ENCODE assay signal across 9 cellular contexts in genomic region chr10:86523348-86523747, GRCh38. TPM values are rescaled to one million over a fixed set of nuclear protein-coding genes. Genes with fewer than 3 reads are reported as not detected.
DNase-seq lines count a peak whose midpoint lies in the region; ATAC-seq and TF ChIP-seq lines count a peak whose summit lies in the region.
"Had no signal": no experiment of that assay in that cellular context is flagged by ENCODE, and none has a peak within 500 bp of the region (broad histone marks: within the 10 kb centered on the region; RNA-seq: fewer than 3 reads in every experiment).

No MANE protein-coding gene starts in this region.

- no CpG with 5 or more reads among the region's 1 CpG for whole genome bisulfite sequencing in H9 (ENCODE audit: extremely low coverage, insufficient read length, low lambda C conversion rate)
- 57 to 74% methylated on average over 1 of the region's 1 CpG for WGBS in esophagus squamous epithelium, 2 donors

- H2BK120ac ChIP-seq in H9 (ENCODE audit: low read depth, low read length, poor library complexity, severe bottlenecking) = no peak overlapping the region

- H3K27ac ChIP-seq in H9 (ENCODE audit: insufficient read length, low read depth, low read length) (no peak overlapping the region), iPS-20b (ENCODE audit: low read length) (no peak overlapping the region), esophagus squamous epithelium (no peak overlapping the region)
- H3K27ac ChIP-seq: adrenal gland had no signal

- CTCF ChIA-PET in WTC11 (lab: Charles Lee) = interaction anchor here (1.0 to 1.8 kb wide), 2 partner anchors 62 to 64 kb away, joined by 5 to 6 read pairs; no protein-coding TSS in a partner anchor

- H3K27me3 ChIP-seq in H9 (ENCODE audit: insufficient read depth, low read length) (no peaks in the 10 kb centered on the region), iPS-20b (ENCODE audit: insufficient read depth, low read length) (peaks cover 7% of the 10 kb centered on the region; the same call in 1 of the 2 replicates), esophagus squamous epithelium (no peaks in the 10 kb centered on the region)
- H3K27me3 ChIP-seq: adrenal gland had no signal

- TF ChIP-seq CTCF in AG09319 (IDR thresholded peaks at IDR 0.05; ENCODE audit: low read depth, low read length) (peak; percentile 20), H9 (conservative IDR thresholded peaks at IDR 0.05) (peak; percentile 59), WTC11 (IDR thresholded peaks at IDR 0.05) (no peak), esophagus squamous epithelium (IDR thresholded peaks at IDR 0.05) (peak in 2 of 6 experiments; percentile 12 to 15)

- no peaks in the 10 kb centered on the region for H3K79me1 ChIP-seq in H9 (ENCODE audit: insufficient read depth, low read depth, low read length, poor library complexity, severe bottlenecking)

- H3K4ac ChIP-seq in H9 (ENCODE audit: low read depth, low read length) = no peak overlapping the region

- no peak overlapping the region for H2BK20ac ChIP-seq in H9 (ENCODE audit: low read depth, low read length, poor library complexity, severe bottlenecking)

- H3K23me2 ChIP-seq in H9 (ENCODE audit: insufficient read length, low read depth, low read length, poor library complexity, severe bottlenecking) = peaks cover 7% of the 10 kb centered on the region

- H3T11ph ChIP-seq in H9 (ENCODE audit: low read length) = no peak overlapping the region

- H3K23ac ChIP-seq in H9 (ENCODE audit: insufficient read length, low read depth, low read length) = no peak overlapping the region

- H4K91ac ChIP-seq in H9 (ENCODE audit: insufficient read length, low read depth, low read length) = no peak overlapping the region

- H3K27ac Mint-ChIP-seq in H9 (no peak overlapping the region), WTC11 (no peak overlapping the region)

- H2BK15ac ChIP-seq in H9 (ENCODE audit: low read depth, low read length) = no peak overlapping the region

- H3K9ac ChIP-seq in H9 (ENCODE audit: extremely low read depth, insufficient read length, low read length) = no peak overlapping the region
- H3K9ac ChIP-seq in iPS-20b (ENCODE audit: low read depth, low read length) = no peak overlapping the region

- no peak for TF ChIP-seq POLR2A in esophagus squamous epithelium (IDR thresholded peaks at IDR 0.05)

- H2BK5ac ChIP-seq in H9 (ENCODE audit: insufficient read length, low read length) = no peak overlapping the region

- H3K4me1 Mint-ChIP-seq in H9 (peaks cover 22 to 39% of the 10 kb centered on the region in 2 experiments), WTC11 (peaks cover 31% of the 10 kb centered on the region)

- H3K9me3 ChIP-seq in H9 (ENCODE audit: control insufficient read depth, low read depth, low read length) (no peaks in the 10 kb centered on the region), iPS-20b (ENCODE audit: insufficient read depth, low read depth, low read length) (no peaks in the 10 kb centered on the region), esophagus squamous epithelium (no peaks in the 10 kb centered on the region)
- H3K9me3 ChIP-seq: adrenal gland had no signal

- H3K9me3 Mint-ChIP-seq in H9 (no peaks in the 10 kb centered on the region), WTC11 (no peaks in the 10 kb centered on the region)

- POLR2A ChIA-PET in WTC11 (lab: Charles Lee) = no interaction called here

- no peak overlapping the region for H3K18ac ChIP-seq in H9 (ENCODE audit: insufficient read length, low read depth, low read length)

- H3K4me2 ChIP-seq in H9 (ENCODE audit: insufficient read depth, insufficient read length, low read length) = peak overlapping the region; percentile 17

- peak overlapping the region; percentile 98 for H3K4me3 ChIP-seq in iPS-20b (ENCODE audit: low read length)
- no peak overlapping the region for H3K4me3 ChIP-seq in esophagus squamous epithelium

- peak overlapping the region; percentile 92 to 98 for H3K4me3 Mint-ChIP-seq in H9
- H3K4me3 Mint-ChIP-seq in WTC11 = peak overlapping the region; percentile 88

- no peak overlapping the region for H2AK5ac ChIP-seq in H9 (ENCODE audit: insufficient read length, low read length)

- no peaks in the 10 kb centered on the region for H4K20me1 ChIP-seq in H9 (ENCODE audit: control insufficient read depth, insufficient read depth, insufficient read length)

- peaks cover 18% of the 10 kb centered on the region for H3K79me2 ChIP-seq in H9 (ENCODE audit: insufficient read depth, low read length)

- no peak overlapping the region for H4K5ac ChIP-seq in H9 (ENCODE audit: insufficient read length, low read depth, low read length)

- no peak overlapping the region for H4K8ac ChIP-seq in H9 (replicated peaks; ENCODE audit: insufficient read length, low read depth, low read length)

- H3K27me3 Mint-ChIP-seq in H9 (ENCODE audit: low read depth) (no peaks in the 10 kb centered on the region), WTC11 (ENCODE audit: low read depth) (no peaks in the 10 kb centered on the region)

- H2AFZ ChIP-seq in H9 (ENCODE audit: low read length) = no peak overlapping the region

- H3K36me3 ChIP-seq in iPS-20b (ENCODE audit: insufficient read depth, low read depth, low read length) (0 out of 2 replicates have a peak, but pooled peaks cover 6% of the 10 kb centered on the region), esophagus squamous epithelium (peaks cover 0 to 2% (median 0%) of the 10 kb centered on the region in 3 donors)
- H3K36me3 ChIP-seq: adrenal gland had no signal

- ATAC-seq in WTC11 (no peak), HG03097 (IDR thresholded peaks at IDR 0.05; ENCODE audit: low FRiP score, unreplicated experiment) (no peak), GM21786 (IDR thresholded peaks at IDR 0.05; ENCODE audit: unreplicated experiment) (no peak)

- H2BK12ac ChIP-seq in H9 (ENCODE audit: insufficient read length, low read depth, low read length) = no peak overlapping the region

- DNase-seq in AG09319 (ENCODE audit: extremely low read depth, low read depth) (no peak), H9 (no peak), WTC11 (ENCODE audit: low spot score) (no peak), DMS153 (lab: John Stamatoyannopoulos, UW) (no peak), esophagus squamous epithelium (lab: John Stamatoyannopoulos, UW) (no peak)

- H3K4me1 ChIP-seq in H9 (ENCODE audit: insufficient read depth, low read length) = peaks cover 2% of the 10 kb centered on the region; the same call in 1 of the 2 replicates
- peaks cover 13% of the 10 kb centered on the region; the same call in 1 of the 2 replicates for H3K4me1 ChIP-seq in iPS-20b (ENCODE audit: insufficient read depth, low read length)
- H3K4me1 ChIP-seq in esophagus squamous epithelium = peaks cover 0 to 46% (median 26%) of the 10 kb centered on the region in 3 donors

- no peak overlapping the region for H3K56ac ChIP-seq in H9 (ENCODE audit: insufficient read length, low read depth, low read length)

- H3K36me3 Mint-ChIP-seq in H9 (ENCODE audit: insufficient read depth in 1 of 3, low read depth in 3 of 3) (peaks cover 5 to 9% (median 7%) of the 10 kb centered on the region in 3 experiments; a peak in 4 of 7 replicates), WTC11 (no peaks in the 10 kb centered on the region; the same call in 1 of the 2 replicates)

- no peak overlapping the region for H3K14ac ChIP-seq in H9 (ENCODE audit: insufficient read depth, low read length)

- intact Hi-C loops in esophagus squamous epithelium (cut with DNase I) = no loop called here

TF ChIP-seq in WTC11, 78 proteins besides CTCF, POLR2A, EP300 and RAD21 (continues in another document):
- TF ChIP-seq ZNF219 (CRISPR knock-in tag; IDR thresholded peaks at IDR 0.05; ENCODE audit: borderline replicate concordance) (no peak), NR2C2 (CRISPR knock-in tag; IDR thresholded peaks at IDR 0.05) (no peak), TCF7 (CRISPR knock-in tag; IDR thresholded peaks at IDR 0.05; ENCODE audit: low read depth) (no peak), NR3C1 (CRISPR knock-in tag; conservative IDR thresholded peaks at IDR 0.05; ENCODE audit: low read depth) (no peak), SOX15 (CRISPR knock-in tag; IDR thresholded peaks at IDR 0.05) (no peak), JAZF1 (CRISPR knock-in tag; IDR thresholded peaks at IDR 0.05) (no peak), ETV6 (CRISPR knock-in tag; IDR thresholded peaks at IDR 0.05) (no peak), GTF2I (CRISPR knock-in tag; conservative IDR thresholded peaks at IDR 0.05) (no peak), CREB1 (CRISPR knock-in tag; IDR thresholded peaks at IDR 0.05) (no peak), ZNF138 (CRISPR knock-in tag; conservative IDR thresholded peaks at IDR 0.05) (no peak), PREB (CRISPR knock-in tag; IDR thresholded peaks at IDR 0.05; ENCODE audit: borderline replicate concordance) (no peak)
- TF ChIP-seq, protein P1, sequence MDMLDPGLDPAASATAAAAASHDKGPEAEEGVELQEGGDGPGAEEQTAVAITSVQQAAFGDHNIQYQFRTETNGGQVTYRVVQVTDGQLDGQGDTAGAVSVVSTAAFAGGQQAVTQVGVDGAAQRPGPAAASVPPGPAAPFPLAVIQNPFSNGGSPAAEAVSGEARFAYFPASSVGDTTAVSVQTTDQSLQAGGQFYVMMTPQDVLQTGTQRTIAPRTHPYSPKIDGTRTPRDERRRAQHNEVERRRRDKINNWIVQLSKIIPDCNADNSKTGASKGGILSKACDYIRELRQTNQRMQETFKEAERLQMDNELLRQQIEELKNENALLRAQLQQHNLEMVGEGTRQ (CRISPR knock-in tag; IDR thresholded peaks at IDR 0.05) = no peak
- TF ChIP-seq, protein P2, sequence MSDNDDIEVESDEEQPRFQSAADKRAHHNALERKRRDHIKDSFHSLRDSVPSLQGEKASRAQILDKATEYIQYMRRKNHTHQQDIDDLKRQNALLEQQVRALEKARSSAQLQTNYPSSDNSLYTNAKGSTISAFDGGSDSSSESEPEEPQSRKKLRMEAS (CRISPR knock-in tag; IDR thresholded peaks at IDR 0.05) = no peak

RNA-seq across cellular contexts. Expression of gene WAPL, which starts 1.8 kb away (rescaled TPM):
- total RNA-seq in H9 (2021) (57.3 and 61.4 TPM in 2 replicates), WTC11 (2021) (41.7 to 48.0 TPM (median 41.8 TPM) in 3 replicates), esophagus squamous epithelium (10 to 100 TPM; 21.4 to 44.4 (median 28.2) TPM)
